8 cellular contexts compared by ENCODE assay signal in the genomic region with DNA sequence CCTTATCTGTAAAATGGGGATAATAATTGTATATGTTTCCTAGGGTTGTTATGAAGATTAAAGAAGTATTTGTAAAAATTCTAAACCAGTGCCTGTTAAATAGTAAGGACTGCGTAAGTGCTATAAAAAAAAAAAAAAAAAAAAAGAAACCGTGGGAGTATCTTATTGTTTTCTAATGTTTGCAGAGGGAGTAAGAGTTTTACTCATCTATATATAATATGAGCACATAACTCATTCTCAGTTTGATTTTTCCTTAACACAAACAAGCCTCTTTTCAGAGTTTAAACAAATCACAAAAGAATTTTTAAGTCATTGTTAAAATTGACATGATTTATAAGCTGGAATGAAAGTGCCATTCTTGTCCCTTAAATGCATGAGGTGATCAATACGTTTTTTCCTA.
"Had no signal": no experiment of that assay in that cellular context is flagged by ENCODE, and none has a peak within 500 bp of the region (broad histone marks: within the 10 kb centered on the region; RNA-seq: fewer than 3 reads in every experiment).

No MANE protein-coding gene starts in this region.

- FAIRE-seq: HTR-8/SVneo had no signal

- H3K4me3 ChIP-seq: GM23248, HAP-1 had no signal

- H2AFZ ChIP-seq: GM23248 had no signal

- H3K36me3 ChIP-seq: HAP-1 had no signal

- H3K27ac ChIP-seq: GM23248 had no signal

- H3K9ac ChIP-seq: GM23248 had no signal

- H3K9me3 ChIP-seq: HAP-1 had no signal

- ATAC-seq: HCT116 had no signal

- H3K4me1 ChIP-seq: HAP-1 had no signal

- DNase-seq: GOT3, H7, HFFc6, KBM-7 had no signal
